24 cellular contexts compared by ENCODE assay signal in the genomic region with DNA sequence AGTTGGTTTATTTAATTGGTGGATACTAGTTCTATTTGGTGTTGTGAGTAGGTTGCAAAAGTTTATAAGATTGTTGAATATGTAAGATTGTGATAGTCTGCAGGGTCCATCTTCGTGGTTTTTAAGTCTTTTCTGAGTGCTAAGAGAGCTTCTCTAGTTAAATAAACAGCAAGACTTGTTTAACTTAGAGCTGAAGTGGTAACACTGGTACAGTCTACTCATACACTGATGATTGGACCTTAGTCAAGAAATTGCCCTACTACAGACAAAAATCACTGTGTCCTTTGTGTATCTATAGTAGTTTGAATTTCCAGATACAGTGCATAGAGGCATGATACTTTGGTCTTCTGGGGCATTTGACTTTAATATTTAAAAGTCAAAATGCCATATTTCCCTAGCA.
"Had no signal": no experiment of that assay in that cellular context is flagged by ENCODE, and none has a peak within 500 bp of the region (broad histone marks: within the 10 kb centered on the region; RNA-seq: fewer than 3 reads in every experiment).

No MANE protein-coding gene starts in this region.

- H3K4me3 Mint-ChIP-seq: activated CD8-positive, alpha-beta T cell treated with anti-CD3 and anti-CD28 coated beads, Interleukin-2, amount 10 ng/mL, durations not matched to agents 7 days and 5 days; activated naive CD4-positive, alpha-beta T cell treated with anti-CD3 and anti-CD28 coated beads, Interleukin-2, amount 50 U/mL, for 24 hours; T-helper 1 cell treated with Interleukin-12 subunit alpha and Interleukin-12 subunit beta and Interleukin-4 antibody, amounts not matched to agents 30 μg/mL and 1 μg/mL, for 36 hours had no signal

- H3K9me3 ChIP-seq: SJSA1 had no signal

- H3K4me1 Mint-ChIP-seq: activated naive CD4-positive, alpha-beta T cell treated with anti-CD3 and anti-CD28 coated beads, Interleukin-2, amount 50 U/mL, for 24 hours had no signal

- H3K36me3 ChIP-seq: SJSA1 had no signal

- H3K4me3 ChIP-seq: SJSA1 had no signal

- H3K27ac Mint-ChIP-seq: activated CD8-positive, alpha-beta T cell treated with anti-CD3 and anti-CD28 coated beads, Interleukin-2, amount 10 ng/mL, durations not matched to agents 7 days and 5 days; activated naive CD4-positive, alpha-beta T cell treated with anti-CD3 and anti-CD28 coated beads, Interleukin-2, amount 50 U/mL, for 24 hours; T-helper 1 cell treated with Interleukin-12 subunit alpha and Interleukin-12 subunit beta and Interleukin-4 antibody, amounts not matched to agents 30 μg/mL and 1 μg/mL, for 36 hours had no signal

- DNase-seq: activated CD4-positive, alpha-beta T cell treated with anti-CD3 and anti-CD28 coated beads for 48 hours; activated CD4-positive, alpha-beta T cell treated with anti-CD3 and anti-CD28 coated beads, Interleukin-2, amount 50 U/mL, for 4 hours; activated CD4-positive, CD25-positive, alpha-beta regulatory T cell treated with anti-CD3 and anti-CD28 coated beads, Interleukin-2, amount 50 U/mL, for 72 hours; activated CD8-positive, alpha-beta memory T cell treated with anti-CD3 and anti-CD28 coated beads, Interleukin-2, amount 50 U/mL, for 48 hours; activated CD8-positive, alpha-beta T cell treated with anti-CD3 and anti-CD28 coated beads, Interleukin-2, amount 10 ng/mL, durations not matched to agents 7 days and 5 days; activated effector memory CD4-positive, alpha-beta T cell treated with Interleukin-2 at 50 U/mL for 16 hours; activated naive CD4-positive, alpha-beta T cell; activated T-cell treated with anti-CD3 and anti-CD28 coated beads, Interleukin-2, amount 50 U/mL, for 1 hour; aorta; Karpas-422; NCI-H1105 treated with DMSO at 0.1 percent for 48 hours; NCI-H1436 treated with DMSO at 0.1 percent for 48 hours; NCI-H187; NCI-H2081; NCI-H510A treated with DMSO at 0.1 percent for 48 hours; NCI-H69; NK-92 treated with Interleukin-12 subunit alpha and Interleukin-12 subunit beta, amount 100 ng/mL, for 24 hours; SHP77 had no signal

- H3K27ac ChIP-seq: SJSA1 had no signal

- H3K9me3 Mint-ChIP-seq: activated naive CD4-positive, alpha-beta T cell treated with anti-CD3 and anti-CD28 coated beads, Interleukin-2, amount 50 U/mL, for 24 hours; T-helper 1 cell treated with Interleukin-12 subunit alpha and Interleukin-12 subunit beta and Interleukin-4 antibody, amounts not matched to agents 30 μg/mL and 1 μg/mL, for 36 hours had no signal

- H3K27me3 ChIP-seq: SJSA1 had no signal

- H3K27me3 Mint-ChIP-seq: activated naive CD4-positive, alpha-beta T cell treated with anti-CD3 and anti-CD28 coated beads, Interleukin-2, amount 50 U/mL, for 24 hours had no signal

- FAIRE-seq: bronchial epithelial cell, RCC 7860 had no signal

- ATAC-seq: activated CD8-positive, alpha-beta T cell treated with anti-CD3 and anti-CD28 coated beads, Interleukin-2, amount 10 ng/mL, durations not matched to agents 7 days and 5 days; SK-N-SH treated with all-trans-retinoic acid at 6 μM for 48 hours had no signal
